ENCODE assay signal across 8 cellular contexts in the genomic region with DNA sequence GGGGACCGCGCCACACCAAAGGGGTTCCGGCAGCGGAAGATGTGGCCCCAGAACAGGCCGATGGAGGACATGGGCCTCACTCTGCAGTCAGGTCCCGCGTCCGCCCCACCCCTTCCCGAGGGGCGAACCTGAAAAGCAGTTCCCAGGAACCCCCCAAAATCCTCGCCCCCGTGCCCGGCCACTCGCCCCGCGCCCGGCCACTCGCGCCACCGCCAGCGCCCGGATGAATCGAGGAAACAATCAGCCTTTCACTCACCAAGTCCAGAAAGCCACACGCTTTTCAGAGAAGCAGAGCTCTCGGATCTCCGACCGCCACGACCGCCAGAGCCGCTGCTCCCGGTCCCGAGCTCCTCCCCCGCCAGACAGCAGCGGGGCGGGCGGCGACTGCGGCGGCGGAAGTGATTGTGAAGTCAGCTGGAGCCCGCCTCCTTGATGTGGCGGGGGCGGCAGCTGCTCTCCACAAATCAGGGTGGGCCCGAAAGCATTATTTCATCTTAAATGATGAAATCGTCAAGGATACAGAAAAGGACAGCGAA. TPM values are rescaled to one million over a fixed set of nuclear protein-coding genes. Genes with fewer than 3 reads are reported as not detected.
DNase-seq lines count a peak whose midpoint lies in the region; ATAC-seq and TF ChIP-seq lines count a peak whose summit lies in the region.

TSS of gene PJA1 (minus strand) at position 338 of the 536 bp plus-strand sequence. CDS start 2,380 bp downstream, outside the sequence.

- peak within 1 kb of the TSS; percentile 85 for H3K4me3 ChIP-seq in NT2/D1 (ENCODE audit: insufficient read length, low read depth)

- H3K36me3 Mint-ChIP-seq in endothelial cell (ENCODE audit: low read depth, unreplicated experiment) (peaks cover 11% of the 10 kb centered on the region), mesothelial cell of epicardium (peaks cover 17% of the 10 kb centered on the region)

- ATAC-seq in GM19372 (IDR thresholded peaks at IDR 0.05; ENCODE audit: low read depth, unreplicated experiment) = peak; percentile 95
- ATAC-seq in HG03520 (IDR thresholded peaks at IDR 0.05; ENCODE audit: unreplicated experiment) = peak; percentile 72

- H3K27ac Mint-ChIP-seq in endothelial cell (ENCODE audit: unreplicated experiment) = no peak within 1 kb of the TSS
- peak within 1 kb of the TSS; percentile 86 for H3K27ac Mint-ChIP-seq in mesothelial cell of epicardium

- H3K27ac ChIP-seq in C4-2B = peak within 1 kb of the TSS; percentile 82

- H3K27me3 Mint-ChIP-seq in endothelial cell (ENCODE audit: unreplicated experiment) (peaks cover 9% of the 10 kb centered on the region), mesothelial cell of epicardium (ENCODE audit: low read depth) (no peaks in the 10 kb centered on the region)

- H3K4me1 Mint-ChIP-seq in endothelial cell (ENCODE audit: unreplicated experiment) (peaks cover 3% of the 10 kb centered on the region), mesothelial cell of epicardium (peaks cover 11% of the 10 kb centered on the region)

- H3K9me3 Mint-ChIP-seq in endothelial cell (ENCODE audit: unreplicated experiment) (no peaks in the 10 kb centered on the region), mesothelial cell of epicardium (peaks cover 17% of the 10 kb centered on the region)

- peak within 1 kb of the TSS; percentile 88 for H3K4me3 Mint-ChIP-seq in endothelial cell (ENCODE audit: unreplicated experiment)
- H3K4me3 Mint-ChIP-seq in mesothelial cell of epicardium = peak within 1 kb of the TSS; percentile 84

- 0 out of 2 replicates have a peak, but pooled peaks cover 5% of the 10 kb centered on the region for H3K9me3 ChIP-seq in NT2/D1 (ENCODE audit: insufficient read depth, low read length)

- no peaks in the 10 kb centered on the region for H3K27me3 ChIP-seq in NT2/D1 (ENCODE audit: insufficient read depth, insufficient read length)

- peaks cover 27% of the 10 kb centered on the region for H3K36me3 ChIP-seq in NT2/D1 (ENCODE audit: insufficient read depth, insufficient read length, low read length)

- peak within 1 kb of the TSS; percentile 96 for H3K9ac ChIP-seq in NT2/D1 (ENCODE audit: insufficient read length, low read depth)

- H3K4me1 ChIP-seq in NT2/D1 (ENCODE audit: insufficient read depth, insufficient read length) = no peaks in the 10 kb centered on the region

- TF ChIP-seq CTCF in C4-2B (conservative IDR thresholded peaks at IDR 0.05) = no peak
- no peak for TF ChIP-seq CTCF in endothelial cell (IDR thresholded peaks at IDR 0.05; ENCODE audit: unreplicated experiment)
- TF ChIP-seq CTCF in mesothelial cell of epicardium (IDR thresholded peaks at IDR 0.05; ENCODE audit: unreplicated experiment) = no peak

- DNase-seq in NT2/D1 (ENCODE audit: low read depth, low spot score) (peak; percentile 33), endothelial cell (ENCODE audit: low spot score) (peak; percentile 64), mesothelial cell of epicardium (ENCODE audit: low spot score in 2 of 2, unreplicated experiment in 2 of 2) (peak; percentile 53 to 65)
- peak; percentile 78 for DNase-seq in activated CD8-positive, alpha-beta memory T cell treated with anti-CD3 and anti-CD28 coated beads, Interleukin-2, amount 50 U/mL, for 48 hours
- DNase-seq in stimulated activated CD8-positive, alpha-beta memory T cell treated with anti-CD3 and anti-CD28 coated beads, Interleukin-15, amount 100 ng/mL, for 4 hours (ENCODE audit: low read depth in 2 of 2) = peak; percentile 51 to 54

RNA-seq across cellular contexts. Expression of gene PJA1, which starts in this region (rescaled TPM):
- total RNA-seq in endothelial cell (ENCODE audit: unreplicated experiment) (11.3 TPM), mesothelial cell of epicardium (34.8 to 37.5 TPM (median 37.2 TPM) in 3 replicates)

Comparison
In these comparisons a context has a peak if more than half of its experiments do, and no peak if none do; other contexts are left out.
1. Peak in every context shown above with its lines: DNase-seq, ATAC-seq, H3K4me3 ChIP-seq and H3K27ac ChIP-seq.